In genomic region chr9:23582836-23583235, GRCh38 we compare ENCODE assay signal across 17 cellular contexts.
DNase-seq lines count a peak whose midpoint lies in the region; ATAC-seq and TF ChIP-seq lines count a peak whose summit lies in the region.
"Had no signal": no experiment of that assay in that cellular context is flagged by ENCODE, and none has a peak within 500 bp of the region (broad histone marks: within the 10 kb centered on the region; RNA-seq: fewer than 3 reads in every experiment).

No MANE protein-coding gene starts in this region.

- POLR2A ChIA-PET in MCF 10A (lab: Yijun Ruan, JAX): no interaction called here
- POLR2A ChIA-PET in T-cell (lab: Charles Lee): no interaction called here

- no peaks in the 10 kb centered on the region for H3K9me3 ChIP-seq in breast epithelium
- H3K9me3 ChIP-seq in RWPE2 (ENCODE audit: severe bottlenecking): no peaks in the 10 kb centered on the region
- H3K9me3 ChIP-seq: HAP-1, SJSA1 had no signal

- no peak overlapping the region for H3K4me3 ChIP-seq in breast epithelium
- no peak overlapping the region for H3K4me3 ChIP-seq in RWPE2 (ENCODE audit: severe bottlenecking)
- H3K4me3 ChIP-seq: GM23248, HAP-1, SJSA1 had no signal

- DNase-seq in MCF 10A (ENCODE audit: unreplicated experiment): peak; percentile 6
- DNase-seq in breast epithelium (ENCODE audit: low spot score in 2 of 2): no peak
- no peak for DNase-seq in RWPE2 (ENCODE audit: low spot score)
- peak; percentile 74 for DNase-seq in epithelial cell of prostate (ENCODE audit: low read depth, low spot score)
- peak; percentile 88 for DNase-seq in renal cortical epithelial cell (ENCODE audit: low read depth)
- DNase-seq in dedifferentiated amniotic fluid mesenchymal stem cell (ENCODE audit: extremely low spot score): no peak
- DNase-seq in T-cell: no peak
- no peak for DNase-seq in SIG-M5 treated with dmso at 0.1 percent for 504 hours (lab: John Stamatoyannopoulos, UW; ENCODE audit: unreplicated experiment)
- DNase-seq: DMS 273 treated with DMSO at 0.1 percent for 48 hours, GM23248, MV-4-11, NCI-H1694 treated with DMSO at 0.1 percent for 48 hours, NCI-H510A, NCI-H774 had no signal

- H3K4me1 Mint-ChIP-seq in MCF 10A (ENCODE audit: insufficient read depth, unreplicated experiment) (peaks cover 6% of the 10 kb centered on the region), T-cell (no peaks in the 10 kb centered on the region)

- H3K4me3 Mint-ChIP-seq in MCF 10A (ENCODE audit: unreplicated experiment) (no peak overlapping the region), T-cell (no peak overlapping the region)

- no peak overlapping the region for H3K27ac Mint-ChIP-seq in MCF 10A (ENCODE audit: low read depth, unreplicated experiment)
- no peak overlapping the region for H3K27ac Mint-ChIP-seq in T-cell

- H3K36me3 ChIP-seq in breast epithelium: no peaks in the 10 kb centered on the region
- H3K36me3 ChIP-seq in RWPE2 (ENCODE audit: low read depth): no peaks in the 10 kb centered on the region
- H3K36me3 ChIP-seq: HAP-1, SJSA1 had no signal

- TF ChIP-seq CTCF in MCF 10A (IDR thresholded peaks at IDR 0.05; ENCODE audit: unreplicated experiment): no peak
- TF ChIP-seq CTCF in breast epithelium (IDR thresholded peaks at IDR 0.05): no peak
- no peak for TF ChIP-seq CTCF in RWPE2 (IDR thresholded peaks at IDR 0.05; ENCODE audit: poor library complexity, severe bottlenecking)

- no peak for TF ChIP-seq POLR2A in breast epithelium (IDR thresholded peaks at IDR 0.05)

- no peak overlapping the region for H3K27ac ChIP-seq in breast epithelium
- H3K27ac ChIP-seq in RWPE2 (ENCODE audit: poor library complexity, severe bottlenecking): peak overlapping the region; percentile 52
- peak overlapping the region; percentile 100 for H3K27ac ChIP-seq in epithelial cell of prostate
- H3K27ac ChIP-seq: 22Rv1, GM23248, SJSA1 had no signal

- CTCF ChIA-PET in MCF 10A (lab: Yijun Ruan, JAX) (interaction anchor here (0.7 kb wide), 1 partner anchor 210 kb away, joined by 3 read pairs; no protein-coding TSS in a partner anchor), T-cell (lab: Charles Lee) (no interaction called here)

- BruUV-seq in MCF 10A (replicated peaks; lab: Mats Ljungman, UMichigan): no TSS peak

- H3K9me3 Mint-ChIP-seq in MCF 10A (ENCODE audit: unreplicated experiment) (no peaks in the 10 kb centered on the region), T-cell (peaks cover 0 to 8% (median 6%) of the 10 kb centered on the region in 3 donors)

- ATAC-seq in RWPE2 (ENCODE audit: low read depth): peak; percentile 68
- no peak for ATAC-seq in T-cell (replicated peaks in 1 of 4)

- H3K4me1 ChIP-seq in breast epithelium (no peaks in the 10 kb centered on the region), RWPE2 (ENCODE audit: insufficient read depth, poor library complexity, severe bottlenecking) (peaks cover 18% of the 10 kb centered on the region)
- H3K4me1 ChIP-seq: HAP-1, SJSA1 had no signal

- H3K36me3 Mint-ChIP-seq in MCF 10A (ENCODE audit: insufficient read depth, unreplicated experiment): no peaks in the 10 kb centered on the region
- H3K36me3 Mint-ChIP-seq in T-cell: no peaks in the 10 kb centered on the region

- intact Hi-C loops in MCF 10A (cut with micrococcal nuclease): no loop called here
- intact Hi-C loops in breast epithelium (cut with DNase I; ENCODE audit: low total_unique reads): no loop called here

- H3K27me3 Mint-ChIP-seq in MCF 10A (ENCODE audit: insufficient read depth, unreplicated experiment) (no peaks in the 10 kb centered on the region), T-cell (no peaks in the 10 kb centered on the region)

- H3K27me3 ChIP-seq in breast epithelium (no peaks in the 10 kb centered on the region), RWPE2 (ENCODE audit: insufficient read depth, poor library complexity, severe bottlenecking) (no peaks in the 10 kb centered on the region)
- H3K27me3 ChIP-seq: SJSA1 had no signal

Comparison
In these comparisons a context has a peak if more than half of its experiments do, and no peak if none do; other contexts are left out.
1. DNase-seq: peak in MCF 10A (single experiment), epithelial cell of prostate (single experiment) and renal cortical epithelial cell (single experiment); none in breast epithelium (0 of 2), RWPE2 (single experiment), dedifferentiated amniotic fluid mesenchymal stem cell (single experiment), T-cell (0 of 34) and SIG-M5 treated with dmso at 0.1 percent for 504 hours (single experiment).
2. H3K27ac ChIP-seq: peak in RWPE2 (single experiment) and epithelial cell of prostate (single experiment); none in breast epithelium (0 of 2).